1 cellular context compared by ENCODE assay signal in the genomic region with DNA sequence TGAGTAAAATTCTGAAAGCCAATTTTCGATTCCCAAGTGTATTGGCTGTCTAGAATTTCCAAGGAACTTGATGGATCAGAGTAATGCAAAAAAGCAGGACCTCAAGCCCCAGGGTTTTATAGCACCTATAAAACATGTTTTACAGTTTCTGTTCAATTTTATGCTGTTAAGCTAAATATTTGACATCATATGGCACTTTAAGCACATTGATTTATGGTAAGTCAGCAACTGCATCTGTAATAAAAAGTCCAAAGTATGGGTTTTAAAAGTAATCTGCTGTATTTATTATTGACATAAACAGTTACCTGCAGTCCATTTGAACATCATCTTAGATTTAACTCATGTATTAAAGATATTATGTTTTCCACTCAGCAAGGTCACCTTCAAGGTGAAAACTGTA.
TF ChIP-seq lines count a peak whose summit lies in the region.

No MANE protein-coding gene starts in this region.

TF ChIP-seq in HEK293, 187 proteins besides CTCF, POLR2A, EP300 and RAD21 (continued from another document):
- TF ChIP-seq, protein P1, sequence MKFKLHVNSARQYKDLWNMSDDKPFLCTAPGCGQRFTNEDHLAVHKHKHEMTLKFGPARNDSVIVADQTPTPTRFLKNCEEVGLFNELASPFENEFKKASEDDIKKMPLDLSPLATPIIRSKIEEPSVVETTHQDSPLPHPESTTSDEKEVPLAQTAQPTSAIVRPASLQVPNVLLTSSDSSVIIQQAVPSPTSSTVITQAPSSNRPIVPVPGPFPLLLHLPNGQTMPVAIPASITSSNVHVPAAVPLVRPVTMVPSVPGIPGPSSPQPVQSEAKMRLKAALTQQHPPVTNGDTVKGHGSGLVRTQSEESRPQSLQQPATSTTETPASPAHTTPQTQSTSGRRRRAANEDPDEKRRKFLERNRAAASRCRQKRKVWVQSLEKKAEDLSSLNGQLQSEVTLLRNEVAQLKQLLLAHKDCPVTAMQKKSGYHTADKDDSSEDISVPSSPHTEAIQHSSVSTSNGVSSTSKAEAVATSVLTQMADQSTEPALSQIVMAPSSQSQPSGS (tag by site-specific recombination; IDR thresholded peaks at IDR 0.05; ENCODE audit: low read depth), result peak; percentile 17; the same call in 1 of the 2 replicates
- TF ChIP-seq, protein P2, sequence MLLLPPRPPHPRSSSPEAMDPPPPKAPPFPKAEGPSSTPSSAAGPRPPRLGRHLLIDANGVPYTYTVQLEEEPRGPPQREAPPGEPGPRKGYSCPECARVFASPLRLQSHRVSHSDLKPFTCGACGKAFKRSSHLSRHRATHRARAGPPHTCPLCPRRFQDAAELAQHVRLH (tag by site-specific recombination; IDR thresholded peaks at IDR 0.05), result 0 out of 2 replicates have a peak, but pooled peaks have one; percentile 54
- TF ChIP-seq HOXD13 (CRISPR knock-in tag; IDR thresholded peaks at IDR 0.05; ENCODE audit: borderline replicate concordance) (peak; percentile 17; the same call in 1 of the 2 replicates), ZSCAN30 (tag by site-specific recombination; IDR thresholded peaks at IDR 0.05) (peak; percentile 38; the same call in 1 of the 2 replicates), ZNF654 (tag by site-specific recombination; IDR thresholded peaks at IDR 0.05; ENCODE audit: low read depth) (0 out of 2 replicates have a peak, but pooled peaks have one; percentile 1), OVOL3 (tag by site-specific recombination; IDR thresholded peaks at IDR 0.05) (peak; percentile 63; the same call in 1 of the 2 replicates), SCRT1 (tag by site-specific recombination; IDR thresholded peaks at IDR 0.05; ENCODE audit: borderline replicate concordance) (peak; percentile 34; the same call in 1 of the 2 replicates), FEZF1 (tag by site-specific recombination; IDR thresholded peaks at IDR 0.05) (peak; percentile 80), ZNF843 (tag by site-specific recombination; IDR thresholded peaks at IDR 0.05) (peak; percentile 87), ZNF433 (tag by site-specific recombination; IDR thresholded peaks at IDR 0.05; ENCODE audit: low read depth) (no peak)
- TF ChIP-seq, protein P3, sequence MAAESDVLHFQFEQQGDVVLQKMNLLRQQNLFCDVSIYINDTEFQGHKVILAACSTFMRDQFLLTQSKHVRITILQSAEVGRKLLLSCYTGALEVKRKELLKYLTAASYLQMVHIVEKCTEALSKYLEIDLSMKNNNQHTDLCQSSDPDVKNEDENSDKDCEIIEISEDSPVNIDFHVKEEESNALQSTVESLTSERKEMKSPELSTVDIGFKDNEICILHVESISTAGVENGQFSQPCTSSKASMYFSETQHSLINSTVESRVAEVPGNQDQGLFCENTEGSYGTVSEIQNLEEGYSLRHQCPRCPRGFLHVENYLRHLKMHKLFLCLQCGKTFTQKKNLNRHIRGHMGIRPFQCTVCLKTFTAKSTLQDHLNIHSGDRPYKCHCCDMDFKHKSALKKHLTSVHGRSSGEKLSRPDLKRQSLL (tag by site-specific recombination; IDR thresholded peaks at IDR 0.05), result peak; percentile 11; the same call in 1 of the 2 replicates
- TF ChIP-seq, protein P4, sequence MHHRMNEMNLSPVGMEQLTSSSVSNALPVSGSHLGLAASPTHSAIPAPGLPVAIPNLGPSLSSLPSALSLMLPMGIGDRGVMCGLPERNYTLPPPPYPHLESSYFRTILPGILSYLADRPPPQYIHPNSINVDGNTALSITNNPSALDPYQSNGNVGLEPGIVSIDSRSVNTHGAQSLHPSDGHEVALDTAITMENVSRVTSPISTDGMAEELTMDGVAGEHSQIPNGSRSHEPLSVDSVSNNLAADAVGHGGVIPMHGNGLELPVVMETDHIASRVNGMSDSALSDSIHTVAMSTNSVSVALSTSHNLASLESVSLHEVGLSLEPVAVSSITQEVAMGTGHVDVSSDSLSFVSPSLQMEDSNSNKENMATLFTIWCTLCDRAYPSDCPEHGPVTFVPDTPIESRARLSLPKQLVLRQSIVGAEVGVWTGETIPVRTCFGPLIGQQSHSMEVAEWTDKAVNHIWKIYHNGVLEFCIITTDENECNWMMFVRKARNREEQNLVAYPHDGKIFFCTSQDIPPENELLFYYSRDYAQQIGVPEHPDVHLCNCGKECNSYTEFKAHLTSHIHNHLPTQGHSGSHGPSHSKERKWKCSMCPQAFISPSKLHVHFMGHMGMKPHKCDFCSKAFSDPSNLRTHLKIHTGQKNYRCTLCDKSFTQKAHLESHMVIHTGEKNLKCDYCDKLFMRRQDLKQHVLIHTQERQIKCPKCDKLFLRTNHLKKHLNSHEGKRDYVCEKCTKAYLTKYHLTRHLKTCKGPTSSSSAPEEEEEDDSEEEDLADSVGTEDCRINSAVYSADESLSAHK (tag by site-specific recombination; IDR thresholded peaks at IDR 0.05), result 0 out of 2 replicates have a peak, but pooled peaks have one; percentile 16
- TF ChIP-seq, protein P5, sequence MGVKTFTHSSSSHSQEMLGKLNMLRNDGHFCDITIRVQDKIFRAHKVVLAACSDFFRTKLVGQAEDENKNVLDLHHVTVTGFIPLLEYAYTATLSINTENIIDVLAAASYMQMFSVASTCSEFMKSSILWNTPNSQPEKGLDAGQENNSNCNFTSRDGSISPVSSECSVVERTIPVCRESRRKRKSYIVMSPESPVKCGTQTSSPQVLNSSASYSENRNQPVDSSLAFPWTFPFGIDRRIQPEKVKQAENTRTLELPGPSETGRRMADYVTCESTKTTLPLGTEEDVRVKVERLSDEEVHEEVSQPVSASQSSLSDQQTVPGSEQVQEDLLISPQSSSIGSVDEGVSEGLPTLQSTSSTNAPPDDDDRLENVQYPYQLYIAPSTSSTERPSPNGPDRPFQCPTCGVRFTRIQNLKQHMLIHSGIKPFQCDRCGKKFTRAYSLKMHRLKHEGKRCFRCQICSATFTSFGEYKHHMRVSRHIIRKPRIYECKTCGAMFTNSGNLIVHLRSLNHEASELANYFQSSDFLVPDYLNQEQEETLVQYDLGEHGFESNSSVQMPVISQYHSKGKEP (tag by site-specific recombination; IDR thresholded peaks at IDR 0.05), result 0 out of 2 replicates have a peak, but pooled peaks have one; percentile 32
- TF ChIP-seq, protein P6, sequence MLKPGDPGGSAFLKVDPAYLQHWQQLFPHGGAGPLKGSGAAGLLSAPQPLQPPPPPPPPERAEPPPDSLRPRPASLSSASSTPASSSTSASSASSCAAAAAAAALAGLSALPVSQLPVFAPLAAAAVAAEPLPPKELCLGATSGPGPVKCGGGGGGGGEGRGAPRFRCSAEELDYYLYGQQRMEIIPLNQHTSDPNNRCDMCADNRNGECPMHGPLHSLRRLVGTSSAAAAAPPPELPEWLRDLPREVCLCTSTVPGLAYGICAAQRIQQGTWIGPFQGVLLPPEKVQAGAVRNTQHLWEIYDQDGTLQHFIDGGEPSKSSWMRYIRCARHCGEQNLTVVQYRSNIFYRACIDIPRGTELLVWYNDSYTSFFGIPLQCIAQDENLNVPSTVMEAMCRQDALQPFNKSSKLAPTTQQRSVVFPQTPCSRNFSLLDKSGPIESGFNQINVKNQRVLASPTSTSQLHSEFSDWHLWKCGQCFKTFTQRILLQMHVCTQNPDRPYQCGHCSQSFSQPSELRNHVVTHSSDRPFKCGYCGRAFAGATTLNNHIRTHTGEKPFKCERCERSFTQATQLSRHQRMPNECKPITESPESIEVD (tag by site-specific recombination; IDR thresholded peaks at IDR 0.05), result peak; percentile 92
